In the genomic region with DNA sequence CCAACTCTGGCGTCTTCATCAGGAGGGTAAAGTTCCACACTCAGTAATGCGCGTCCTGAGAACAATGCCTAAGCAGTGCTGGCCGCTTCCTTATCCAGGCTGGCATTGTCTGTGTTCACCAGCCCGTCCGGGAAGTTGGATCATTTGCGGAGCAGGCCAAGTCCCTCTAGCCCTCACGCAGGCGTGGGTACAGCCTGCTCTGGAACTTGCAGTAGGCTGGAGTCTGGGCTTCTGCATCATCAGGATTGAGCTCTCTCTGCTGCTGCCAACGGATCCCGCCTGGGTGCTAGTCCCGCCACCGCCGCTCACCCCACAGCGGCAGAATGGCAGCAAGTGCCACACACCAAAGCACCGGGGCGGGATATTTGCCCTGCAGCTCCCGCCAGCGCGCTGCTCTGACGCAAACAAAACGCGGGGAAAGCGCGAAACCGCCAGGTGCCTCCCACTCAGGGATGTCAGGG, we compare ENCODE assay signal across 1 cellular context.
TF ChIP-seq lines count a peak whose summit lies in the region.

No MANE protein-coding gene starts in this region.

TF ChIP-seq in GM23338, 12 proteins besides CTCF, POLR2A, EP300 and RAD21:
- TF ChIP-seq, protein P1, sequence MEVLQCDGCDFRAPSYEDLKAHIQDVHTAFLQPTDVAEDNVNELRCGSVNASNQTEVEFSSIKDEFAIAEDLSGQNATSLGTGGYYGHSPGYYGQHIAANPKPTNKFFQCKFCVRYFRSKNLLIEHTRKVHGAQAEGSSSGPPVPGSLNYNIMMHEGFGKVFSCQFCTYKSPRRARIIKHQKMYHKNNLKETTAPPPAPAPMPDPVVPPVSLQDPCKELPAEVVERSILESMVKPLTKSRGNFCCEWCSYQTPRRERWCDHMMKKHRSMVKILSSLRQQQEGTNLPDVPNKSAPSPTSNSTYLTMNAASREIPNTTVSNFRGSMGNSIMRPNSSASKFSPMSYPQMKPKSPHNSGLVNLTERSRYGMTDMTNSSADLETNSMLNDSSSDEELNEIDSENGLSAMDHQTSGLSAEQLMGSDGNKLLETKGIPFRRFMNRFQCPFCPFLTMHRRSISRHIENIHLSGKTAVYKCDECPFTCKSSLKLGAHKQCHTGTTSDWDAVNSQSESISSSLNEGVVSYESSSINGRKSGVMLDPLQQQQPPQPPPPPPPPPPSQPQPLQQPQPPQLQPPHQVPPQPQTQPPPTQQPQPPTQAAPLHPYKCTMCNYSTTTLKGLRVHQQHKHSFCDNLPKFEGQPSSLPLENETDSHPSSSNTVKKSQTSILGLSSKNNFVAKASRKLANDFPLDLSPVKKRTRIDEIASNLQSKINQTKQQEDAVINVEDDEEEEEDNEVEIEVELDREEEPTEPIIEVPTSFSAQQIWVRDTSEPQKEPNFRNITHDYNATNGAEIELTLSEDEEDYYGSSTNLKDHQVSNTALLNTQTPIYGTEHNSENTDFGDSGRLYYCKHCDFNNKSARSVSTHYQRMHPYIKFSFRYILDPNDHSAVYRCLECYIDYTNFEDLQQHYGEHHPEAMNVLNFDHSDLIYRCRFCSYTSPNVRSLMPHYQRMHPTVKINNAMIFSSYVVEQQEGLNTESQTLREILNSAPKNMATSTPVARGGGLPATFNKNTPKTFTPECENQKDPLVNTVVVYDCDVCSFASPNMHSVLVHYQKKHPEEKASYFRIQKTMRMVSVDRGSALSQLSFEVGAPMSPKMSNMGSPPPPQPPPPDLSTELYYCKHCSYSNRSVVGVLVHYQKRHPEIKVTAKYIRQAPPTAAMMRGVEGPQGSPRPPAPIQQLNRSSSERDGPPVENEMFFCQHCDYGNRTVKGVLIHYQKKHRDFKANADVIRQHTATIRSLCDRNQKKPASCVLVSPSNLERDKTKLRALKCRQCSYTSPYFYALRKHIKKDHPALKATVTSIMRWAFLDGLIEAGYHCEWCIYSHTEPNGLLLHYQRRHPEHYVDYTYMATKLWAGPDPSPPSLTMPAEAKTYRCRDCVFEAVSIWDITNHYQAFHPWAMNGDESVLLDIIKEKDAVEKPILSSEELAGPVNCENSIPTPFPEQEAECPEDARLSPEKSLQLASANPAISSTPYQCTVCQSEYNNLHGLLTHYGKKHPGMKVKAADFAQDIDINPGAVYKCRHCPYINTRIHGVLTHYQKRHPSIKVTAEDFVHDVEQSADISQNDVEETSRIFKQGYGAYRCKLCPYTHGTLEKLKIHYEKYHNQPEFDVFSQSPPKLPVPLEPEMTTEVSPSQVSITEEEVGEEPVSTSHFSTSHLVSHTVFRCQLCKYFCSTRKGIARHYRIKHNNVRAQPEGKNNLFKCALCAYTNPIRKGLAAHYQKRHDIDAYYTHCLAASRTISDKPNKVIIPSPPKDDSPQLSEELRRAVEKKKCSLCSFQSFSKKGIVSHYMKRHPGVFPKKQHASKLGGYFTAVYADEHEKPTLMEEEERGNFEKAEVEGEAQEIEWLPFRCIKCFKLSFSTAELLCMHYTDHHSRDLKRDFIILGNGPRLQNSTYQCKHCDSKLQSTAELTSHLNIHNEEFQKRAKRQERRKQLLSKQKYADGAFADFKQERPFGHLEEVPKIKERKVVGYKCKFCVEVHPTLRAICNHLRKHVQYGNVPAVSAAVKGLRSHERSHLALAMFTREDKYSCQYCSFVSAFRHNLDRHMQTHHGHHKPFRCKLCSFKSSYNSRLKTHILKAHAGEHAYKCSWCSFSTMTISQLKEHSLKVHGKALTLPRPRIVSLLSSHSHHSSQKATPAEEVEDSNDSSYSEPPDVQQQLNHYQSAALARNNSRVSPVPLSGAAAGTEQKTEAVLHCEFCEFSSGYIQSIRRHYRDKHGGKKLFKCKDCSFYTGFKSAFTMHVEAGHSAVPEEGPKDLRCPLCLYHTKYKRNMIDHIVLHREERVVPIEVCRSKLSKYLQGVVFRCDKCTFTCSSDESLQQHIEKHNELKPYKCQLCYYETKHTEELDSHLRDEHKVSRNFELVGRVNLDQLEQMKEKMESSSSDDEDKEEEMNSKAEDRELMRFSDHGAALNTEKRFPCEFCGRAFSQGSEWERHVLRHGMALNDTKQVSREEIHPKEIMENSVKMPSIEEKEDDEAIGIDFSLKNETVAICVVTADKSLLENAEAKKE (CRISPR knock-in tag; IDR thresholded peaks at IDR 0.05), result no peak
- TF ChIP-seq STAT1 (IDR thresholded peaks at IDR 0.05; ENCODE audit: unreplicated experiment) (no peak), EZH2phosphoT487 (IDR thresholded peaks at IDR 0.05; ENCODE audit: unreplicated experiment) (no peak), EZH2 (IDR thresholded peaks at IDR 0.05; ENCODE audit: low read depth, unreplicated experiment) (no peak), CREB1 (CRISPR knock-in tag; IDR thresholded peaks at IDR 0.05; ENCODE audit: low read depth) (peak; percentile 56; the same call in 1 of the 2 replicates), ZNF114 (CRISPR knock-in tag; IDR thresholded peaks at IDR 0.05) (no peak)
